8 cellular contexts compared by ENCODE assay signal in genomic region chr16:20740901-20741491, GRCh38. TPM values are rescaled to one million over a fixed set of nuclear protein-coding genes. Genes with fewer than 3 reads are reported as not detected.
DNase-seq lines count a peak whose midpoint lies in the region; ATAC-seq and TF ChIP-seq lines count a peak whose summit lies in the region.

No MANE protein-coding gene starts in this region.

- peak overlapping the region; percentile 94 to 95 for H3K4me3 ChIP-seq in DND-41 (ENCODE audit: low read depth in 1 of 2, low read length in 2 of 2)
- H3K4me3 ChIP-seq in KMS-11 (IDR thresholded peaks at IDR 0.05; ENCODE audit: insufficient read depth, low read depth, low read length): no peak overlapping the region
- peak overlapping the region; percentile 100 for H3K4me3 ChIP-seq in fibroblast of the aortic adventitia (ENCODE audit: low read depth, low read length)

- H3K4me1 Mint-ChIP-seq in nephron: peaks cover 18% of the 10 kb centered on the region

- H3K27me3 Mint-ChIP-seq in nephron (ENCODE audit: low read depth): no peaks in the 10 kb centered on the region

- H3K27ac ChIP-seq in DND-41 (ENCODE audit: low read length): peak overlapping the region; percentile 96
- peak overlapping the region; percentile 23; the same call in 1 of the 2 replicates for H3K27ac ChIP-seq in KMS-11

- H3K9ac ChIP-seq in DND-41 (ENCODE audit: low read depth, low read length) (peak overlapping the region; percentile 79), KMS-11 (peak overlapping the region; percentile 41; the same call in 1 of the 2 replicates)

- peak overlapping the region; percentile 96 to 99 (median 99) for H3K4me3 Mint-ChIP-seq in nephron

- H4K20me1 ChIP-seq in DND-41 (ENCODE audit: insufficient read depth, low read length): peaks cover 38% of the 10 kb centered on the region
- H4K20me1 ChIP-seq in KMS-11 (ENCODE audit: insufficient read depth): peaks cover 10% of the 10 kb centered on the region

- peaks cover 47% of the 10 kb centered on the region for H3K36me3 ChIP-seq in DND-41 (ENCODE audit: insufficient read depth, low read length)
- peaks cover 13% of the 10 kb centered on the region for H3K36me3 ChIP-seq in KMS-11 (ENCODE audit: insufficient read depth)

- H3K79me2 ChIP-seq in DND-41 (ENCODE audit: insufficient read depth, low read length) (peaks cover 39% of the 10 kb centered on the region), KMS-11 (ENCODE audit: insufficient read depth, low read depth) (peaks cover 35% of the 10 kb centered on the region)

- TF ChIP-seq CTCF in DND-41 (IDR thresholded peaks at IDR 0.05; ENCODE audit: borderline replicate concordance, extremely low read depth, low read length, poor library complexity, severe bottlenecking): no peak
- TF ChIP-seq CTCF in KMS-11 (conservative IDR thresholded peaks at IDR 0.05; ENCODE audit: low read depth, low read length): no peak
- no peak for TF ChIP-seq CTCF in fibroblast of the aortic adventitia (IDR thresholded peaks at IDR 0.05; ENCODE audit: insufficient read depth, low read length)
- TF ChIP-seq CTCF in nephron (IDR thresholded peaks at IDR 0.05; ENCODE audit: unreplicated experiment in 3 of 3): no peak

- H3K36me3 Mint-ChIP-seq in nephron (ENCODE audit: low read depth): peaks cover 19% of the 10 kb centered on the region

- ATAC-seq in DND-41 (ENCODE audit: insufficient read depth, low read depth) (peak; percentile 89), GM21825 (IDR thresholded peaks at IDR 0.05; ENCODE audit: unreplicated experiment) (peak; percentile 74)
- ATAC-seq in stimulated activated naive CD8-positive, alpha-beta T cell treated with anti-CD3 and anti-CD28 coated beads, Interleukin-15, Interleukin-2, amounts not matched to agents 100 U/mL and 50 U/mL, for 24 hours: peak; percentile 82

- H2AFZ ChIP-seq in DND-41 (ENCODE audit: low read depth, low read length) (peak overlapping the region; percentile 99), KMS-11 (ENCODE audit: low read depth) (0 out of 2 replicates have a peak overlapping the region, but pooled peaks have one; percentile 25)

- H3K9me3 ChIP-seq in DND-41 (ENCODE audit: insufficient read depth, low read length, severe bottlenecking): no peaks in the 10 kb centered on the region

- H3K27ac Mint-ChIP-seq in nephron: peak overlapping the region; percentile 93 to 99 (median 97)

- H3K4me2 ChIP-seq in DND-41 (ENCODE audit: insufficient read depth, low read length): peak overlapping the region; percentile 97
- peak overlapping the region; percentile 85 for H3K4me2 ChIP-seq in KMS-11

- H3K9me3 Mint-ChIP-seq in nephron: no peaks in the 10 kb centered on the region

- H3K27me3 ChIP-seq in DND-41 (ENCODE audit: insufficient read depth, low read length, poor library complexity) (no peaks in the 10 kb centered on the region), KMS-11 (ENCODE audit: insufficient read depth, low read depth) (no peaks in the 10 kb centered on the region)

- H3K4me1 ChIP-seq in DND-41 (ENCODE audit: insufficient read depth, low read length) (peaks cover 31% of the 10 kb centered on the region), KMS-11 (ENCODE audit: low read depth, poor library complexity, severe bottlenecking) (peaks cover 32% of the 10 kb centered on the region)

- DNase-seq in DND-41 (peak; percentile 90), RPMI8226 (peak; percentile 93), fibroblast of the aortic adventitia (ENCODE audit: low read depth) (peak; percentile 74)
- peak; percentile 88 for DNase-seq in activated T-helper 9 cell treated with anti-CD3 and anti-CD28 coated beads, Interleukin-2, amount 50 U/mL, for 16 hours (ENCODE audit: low read depth)
- DNase-seq in stimulated activated naive CD8-positive, alpha-beta T cell treated with anti-CD3 and anti-CD28 coated beads, Interleukin-15, Interleukin-2, amounts not matched to agents 100 U/mL and 50 U/mL, for 24 hours: peak; percentile 91

RNA-seq across cellular contexts. Expression of gene THUMPD1, which starts 0.6 kb away (rescaled TPM):
- total RNA-seq in fibroblast of the aortic adventitia (ENCODE audit: low replicate concordance): 17.3 and 58.2 TPM in 2 replicates

RNA-seq across cellular contexts. Expression of gene ACSM3, which starts 22.8 kb away (rescaled TPM):
- 0.27 and 0.65 TPM in 2 replicates for total RNA-seq in fibroblast of the aortic adventitia (ENCODE audit: low replicate concordance)

RNA-seq across cellular contexts. Expression of gene ACSM1, which starts 43.5 kb away (rescaled TPM):
- total RNA-seq in fibroblast of the aortic adventitia (ENCODE audit: low replicate concordance): not detected in 2 replicates
